1 cellular context compared by ENCODE assay signal in the genomic region with DNA sequence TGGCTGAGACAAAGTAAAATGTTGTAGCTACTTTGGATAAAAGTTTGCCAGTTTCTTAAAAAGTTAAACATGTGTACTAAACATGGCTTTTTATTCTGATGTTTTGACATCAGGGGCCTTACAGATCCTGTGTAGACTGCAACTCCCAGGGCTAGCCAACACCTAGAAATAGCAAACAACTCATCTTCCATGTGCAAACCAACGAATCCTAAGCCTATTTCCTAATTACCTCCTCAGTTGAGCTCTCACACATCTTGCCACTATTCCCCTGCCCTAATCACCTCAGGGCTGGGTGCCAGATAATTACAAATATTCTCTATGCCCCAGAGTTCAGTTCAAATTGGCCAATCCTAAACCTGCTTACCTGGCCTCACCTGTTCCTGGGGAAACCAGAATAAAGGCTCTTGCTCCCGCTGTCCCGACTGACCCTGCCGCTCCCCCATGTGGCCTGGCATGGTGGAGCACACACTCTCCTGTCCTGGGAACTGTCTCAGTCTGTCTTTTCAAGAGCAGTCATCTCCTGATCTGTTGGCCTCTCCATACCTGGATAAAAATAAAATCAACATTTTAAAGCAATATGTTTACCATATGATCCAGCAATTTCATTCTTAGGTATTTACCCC.
TF ChIP-seq lines count a peak whose summit lies in the region.

No MANE protein-coding gene starts in this region.

TF ChIP-seq in WTC11, 78 proteins besides CTCF, POLR2A, EP300 and RAD21 (continued from another document):
- TF ChIP-seq GTF2I (CRISPR knock-in tag; conservative IDR thresholded peaks at IDR 0.05) (no peak), ETV6 (CRISPR knock-in tag; IDR thresholded peaks at IDR 0.05) (0 out of 2 replicates have a peak, but pooled peaks have one; percentile 38), TP53 (CRISPR knock-in tag; IDR thresholded peaks at IDR 0.05) (no peak), MYBL2 (CRISPR knock-in tag; IDR thresholded peaks at IDR 0.05) (peak; percentile 42; the same call in 1 of the 2 replicates), ZNF423 (CRISPR knock-in tag; IDR thresholded peaks at IDR 0.05) (no peak)
- TF ChIP-seq, protein P1, sequence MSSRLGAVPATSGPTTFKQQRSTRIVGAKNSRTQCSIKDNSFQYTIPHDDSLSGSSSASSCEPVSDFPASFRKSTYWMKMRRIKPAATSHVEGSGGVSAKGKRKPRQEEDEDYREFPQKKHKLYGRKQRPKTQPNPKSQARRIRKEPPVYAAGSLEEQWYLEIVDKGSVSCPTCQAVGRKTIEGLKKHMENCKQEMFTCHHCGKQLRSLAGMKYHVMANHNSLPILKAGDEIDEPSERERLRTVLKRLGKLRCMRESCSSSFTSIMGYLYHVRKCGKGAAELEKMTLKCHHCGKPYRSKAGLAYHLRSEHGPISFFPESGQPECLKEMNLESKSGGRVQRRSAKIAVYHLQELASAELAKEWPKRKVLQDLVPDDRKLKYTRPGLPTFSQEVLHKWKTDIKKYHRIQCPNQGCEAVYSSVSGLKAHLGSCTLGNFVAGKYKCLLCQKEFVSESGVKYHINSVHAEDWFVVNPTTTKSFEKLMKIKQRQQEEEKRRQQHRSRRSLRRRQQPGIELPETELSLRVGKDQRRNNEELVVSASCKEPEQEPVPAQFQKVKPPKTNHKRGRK (CRISPR knock-in tag; IDR thresholded peaks at IDR 0.05; ENCODE audit: borderline replicate concordance): no peak
- TF ChIP-seq, protein P2, sequence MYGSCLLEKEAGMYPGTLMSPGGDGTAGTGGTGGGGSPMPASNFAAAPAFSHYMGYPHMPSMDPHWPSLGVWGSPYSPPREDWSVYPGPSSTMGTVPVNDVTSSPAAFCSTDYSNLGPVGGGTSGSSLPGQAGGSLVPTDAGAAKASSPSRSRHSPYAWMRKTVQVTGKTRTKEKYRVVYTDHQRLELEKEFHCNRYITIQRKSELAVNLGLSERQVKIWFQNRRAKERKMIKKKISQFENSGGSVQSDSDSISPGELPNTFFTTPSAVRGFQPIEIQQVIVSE (CRISPR knock-in tag; IDR thresholded peaks at IDR 0.05; ENCODE audit: borderline replicate concordance): no peak
- TF ChIP-seq, protein P3, sequence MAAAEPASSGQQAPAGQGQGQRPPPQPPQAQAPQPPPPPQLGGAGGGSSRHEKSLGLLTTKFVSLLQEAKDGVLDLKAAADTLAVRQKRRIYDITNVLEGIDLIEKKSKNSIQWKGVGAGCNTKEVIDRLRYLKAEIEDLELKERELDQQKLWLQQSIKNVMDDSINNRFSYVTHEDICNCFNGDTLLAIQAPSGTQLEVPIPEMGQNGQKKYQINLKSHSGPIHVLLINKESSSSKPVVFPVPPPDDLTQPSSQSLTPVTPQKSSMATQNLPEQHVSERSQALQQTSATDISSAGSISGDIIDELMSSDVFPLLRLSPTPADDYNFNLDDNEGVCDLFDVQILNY (CRISPR knock-in tag; IDR thresholded peaks at IDR 0.05): no peak
